ENCODE assay signal across 1 cellular context in genomic region chrX:42797646-42798045, GRCh38.
TF ChIP-seq lines count a peak whose summit lies in the region.

No MANE protein-coding gene starts in this region.

TF ChIP-seq in H1, 55 proteins besides CTCF, POLR2A, EP300 and RAD21:
- TF ChIP-seq FOSL1 (IDR thresholded peaks at IDR 0.05; ENCODE audit: insufficient read depth, low read depth, low read length) (no peak), CTBP2 (IDR thresholded peaks at IDR 0.05; ENCODE audit: borderline replicate concordance, insufficient read depth, insufficient read length, low read length) (no peak), BCL11A (IDR thresholded peaks at IDR 0.05; ENCODE audit: low read depth in 2 of 2, low read length in 2 of 2) (no peak), KDM1A (IDR thresholded peaks at IDR 0.05; ENCODE audit: borderline replicate concordance, low read length) (no peak), RXRA (IDR thresholded peaks at IDR 0.05; ENCODE audit: insufficient read depth, low read depth, low read length) (no peak), CEBPB (IDR thresholded peaks at IDR 0.05; ENCODE audit: low read depth, low read length) (no peak), GABPA (IDR thresholded peaks at IDR 0.05; ENCODE audit: borderline replicate concordance, insufficient read depth, low read length) (no peak), NANOG (IDR thresholded peaks at IDR 0.05; ENCODE audit: insufficient read depth, low read depth, low read length, poor library complexity, severe bottlenecking) (no peak), MAFK (IDR thresholded peaks at IDR 0.05; ENCODE audit: low read depth, low read length) (no peak), SRF (IDR thresholded peaks at IDR 0.05; ENCODE audit: low read depth, low read length) (no peak), E2F6 (IDR thresholded peaks at IDR 0.05) (no peak), CHD7 (IDR thresholded peaks at IDR 0.05; ENCODE audit: insufficient replicate concordance, low read length) (no peak), RFX5 (IDR thresholded peaks at IDR 0.05; ENCODE audit: borderline replicate concordance, low read depth, low read length) (no peak), SAP30 (IDR thresholded peaks at IDR 0.05; ENCODE audit: insufficient read depth, insufficient replicate concordance, low read length) (no peak)
- TF ChIP-seq, protein P1, sequence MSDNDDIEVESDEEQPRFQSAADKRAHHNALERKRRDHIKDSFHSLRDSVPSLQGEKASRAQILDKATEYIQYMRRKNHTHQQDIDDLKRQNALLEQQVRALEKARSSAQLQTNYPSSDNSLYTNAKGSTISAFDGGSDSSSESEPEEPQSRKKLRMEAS (IDR thresholded peaks at IDR 0.05), result no peak
- TF ChIP-seq, protein P2, sequence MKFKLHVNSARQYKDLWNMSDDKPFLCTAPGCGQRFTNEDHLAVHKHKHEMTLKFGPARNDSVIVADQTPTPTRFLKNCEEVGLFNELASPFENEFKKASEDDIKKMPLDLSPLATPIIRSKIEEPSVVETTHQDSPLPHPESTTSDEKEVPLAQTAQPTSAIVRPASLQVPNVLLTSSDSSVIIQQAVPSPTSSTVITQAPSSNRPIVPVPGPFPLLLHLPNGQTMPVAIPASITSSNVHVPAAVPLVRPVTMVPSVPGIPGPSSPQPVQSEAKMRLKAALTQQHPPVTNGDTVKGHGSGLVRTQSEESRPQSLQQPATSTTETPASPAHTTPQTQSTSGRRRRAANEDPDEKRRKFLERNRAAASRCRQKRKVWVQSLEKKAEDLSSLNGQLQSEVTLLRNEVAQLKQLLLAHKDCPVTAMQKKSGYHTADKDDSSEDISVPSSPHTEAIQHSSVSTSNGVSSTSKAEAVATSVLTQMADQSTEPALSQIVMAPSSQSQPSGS (IDR thresholded peaks at IDR 0.05; ENCODE audit: low read length), result no peak
